In the genomic region with DNA sequence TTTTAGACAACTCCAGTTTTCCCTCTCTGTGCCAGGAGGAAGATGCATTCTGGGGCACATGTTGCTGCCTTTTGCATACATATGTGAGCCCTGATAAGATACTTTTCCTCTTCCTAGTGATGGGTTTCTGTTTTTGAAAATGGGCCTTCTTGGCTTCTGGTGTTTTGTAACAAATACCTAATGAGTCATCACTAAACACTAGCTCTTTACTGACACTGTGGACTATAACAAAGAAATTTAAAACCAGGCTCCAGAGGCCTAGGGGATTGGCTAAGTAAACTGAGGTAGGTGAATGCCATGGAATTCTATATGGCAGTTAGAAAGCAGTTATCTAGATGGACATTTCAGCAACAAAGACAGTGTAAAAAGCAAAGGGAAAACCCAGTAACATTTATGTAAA, we compare ENCODE assay signal across 14 cellular contexts.
DNase-seq lines count a peak whose midpoint lies in the region; ATAC-seq and TF ChIP-seq lines count a peak whose summit lies in the region.
"Had no signal": no experiment of that assay in that cellular context is flagged by ENCODE, and none has a peak within 500 bp of the region (broad histone marks: within the 10 kb centered on the region; RNA-seq: fewer than 3 reads in every experiment).

No MANE protein-coding gene starts in this region.

- H3K27me3 ChIP-seq in PC-9 (ENCODE audit: insufficient read depth, low read depth): no peaks in the 10 kb centered on the region

- no peaks in the 10 kb centered on the region for H3K79me2 ChIP-seq in PC-9 (ENCODE audit: low read depth)

- peaks cover 8% of the 10 kb centered on the region for H3K4me1 ChIP-seq in PC-9 (replicated peaks; ENCODE audit: insufficient read depth)

- CTCF ChIA-PET in PC-9 (lab: Charles Lee): interaction anchor here (0.7 kb wide), 1 partner anchor 646 kb away, joined by 3 read pairs; no protein-coding TSS in a partner anchor

- POLR2A ChIA-PET in PC-9 (lab: Charles Lee; ENCODE audit: unreplicated experiment): no interaction called here

- H2AFZ ChIP-seq in PC-9: no peak overlapping the region

- no TSS peak for BruUV-seq in PC-9 (replicated peaks; lab: Mats Ljungman, UMichigan)

- intact Hi-C loops in PC-9 (cut with micrococcal nuclease; ENCODE audit: unreplicated experiment): no loop called here
- intact Hi-C loops in left colon (cut with DNase I, micrococcal nuclease): no loop called here

- H3F3A ChIP-seq in PC-9 (ENCODE audit: insufficient read depth, low read depth): no peaks in the 10 kb centered on the region

- H3K4me2 ChIP-seq in PC-9: no peak overlapping the region

- no peak overlapping the region for H3K4me3 ChIP-seq in PC-9
- no peak overlapping the region for H3K4me3 ChIP-seq in epithelial cell of esophagus (ENCODE audit: low read length)
- H3K4me3 ChIP-seq: lower lobe of right lung had no signal

- peak; percentile 26 for DNase-seq in DMS53 (lab: John Stamatoyannopoulos, UW)
- no peak for DNase-seq in PC-9
- peak; percentile 40 for DNase-seq in epithelial cell of esophagus (ENCODE audit: low read depth)
- no peak for DNase-seq in omental fat pad (ENCODE audit: low spot score)
- DNase-seq in left lobe of liver (ENCODE audit: low spot score): no peak
- DNase-seq in left colon: no peak
- DNase-seq in islet precursor cell: no peak
- DNase-seq: activated effector memory CD4-positive, alpha-beta T cell treated with Interleukin-2 at 50 U/mL for 16 hours; DMS 273 treated with DMSO at 0.1 percent for 48 hours; lower lobe of right lung; NCI-H1092 had no signal

- H4K20me1 ChIP-seq in PC-9 (ENCODE audit: insufficient read depth): no peaks in the 10 kb centered on the region

- no peak for TF ChIP-seq CTCF in PC-9 (conservative IDR thresholded peaks at IDR 0.05)
- TF ChIP-seq CTCF in epithelial cell of esophagus (IDR thresholded peaks at IDR 0.05; ENCODE audit: insufficient read depth, low read depth, low read length, missing control alignments): no peak
- TF ChIP-seq CTCF in omental fat pad (IDR thresholded peaks at IDR 0.05): no peak

- no peaks in the 10 kb centered on the region for H3K9me3 ChIP-seq in PC-9 (ENCODE audit: insufficient read depth, low read depth)
- H3K9me3 ChIP-seq: lower lobe of right lung, neutrophil had no signal

- no peaks in the 10 kb centered on the region for H3K9me2 ChIP-seq in PC-9 (ENCODE audit: insufficient read depth)

- ATAC-seq in omental fat pad (ENCODE audit: low FRiP score) (peak; percentile 46), left lobe of liver (no peak), HG02981 (IDR thresholded peaks at IDR 0.05; ENCODE audit: unreplicated experiment) (no peak), left colon (no peak)
- ATAC-seq: lower lobe of right lung had no signal

- peak overlapping the region; percentile 4; the same call in 1 of the 2 replicates for H3K27ac ChIP-seq in PC-9
- H3K27ac ChIP-seq: lower lobe of right lung, neutrophil, VCaP had no signal

- no peaks in the 10 kb centered on the region for H3K36me3 ChIP-seq in PC-9 (ENCODE audit: low read depth)
- H3K36me3 ChIP-seq: lower lobe of right lung, neutrophil had no signal

Comparison
In these comparisons a context has a peak if more than half of its experiments do, and no peak if none do; other contexts are left out.
1. DNase-seq: peak in DMS53 (single experiment) and epithelial cell of esophagus (single experiment); none in PC-9 (0 of 2), omental fat pad (single experiment), left lobe of liver (single experiment), left colon (0 of 2) and islet precursor cell (single experiment).